In genomic region chr14:99854831-99855230, GRCh38 we compare ENCODE assay signal across 25 cellular contexts.
A peak's percentile ranks its signal among the peaks of the same experiment; 100 is the strongest.
DNase-seq lines count a peak whose midpoint lies in the region; ATAC-seq and TF ChIP-seq lines count a peak whose summit lies in the region.
"Had no signal": no experiment of that assay in that cellular context is flagged by ENCODE, and none has a peak within 500 bp of the region (broad histone marks: within the 10 kb centered on the region; RNA-seq: fewer than 3 reads in every experiment).

No MANE protein-coding gene starts in this region.

- ATAC-seq in HG02973 (IDR thresholded peaks at IDR 0.05; ENCODE audit: unreplicated experiment) (no peak), HG02571 (IDR thresholded peaks at IDR 0.05; ENCODE audit: unreplicated experiment) (no peak)
- ATAC-seq: HepG2, Right ventricle myocardium inferior had no signal

- no peaks in the 10 kb centered on the region for H3K36me3 ChIP-seq in OCI-LY7 (ENCODE audit: insufficient read depth, low read length)
- H3K36me3 ChIP-seq: SJCRH30 had no signal

- no peaks in the 10 kb centered on the region for H3K9me3 Mint-ChIP-seq in nephron progenitor cell
- no peaks in the 10 kb centered on the region for H3K9me3 Mint-ChIP-seq in HFFc6

- no peak overlapping the region for H2AFZ ChIP-seq in OCI-LY7 (ENCODE audit: low read length)
- H2AFZ ChIP-seq: PC-9 had no signal

- no peaks in the 10 kb centered on the region for H3K4me1 ChIP-seq in OCI-LY7 (ENCODE audit: insufficient read depth, low read length, poor library complexity, severe bottlenecking)

- no TSS peak for BruUV-seq in OCI-LY7 (replicated peaks; lab: Mats Ljungman, UMichigan)

- H3K9me2 ChIP-seq in OCI-LY7 (ENCODE audit: insufficient read depth, low read length), result no peaks in the 10 kb centered on the region

- CTCF ChIA-PET in OCI-LY7 (lab: Charles Lee; ENCODE audit: unreplicated experiment), result no interaction called here

- intact Hi-C loops in OCI-LY7 (cut with micrococcal nuclease; ENCODE audit: unreplicated experiment), result no loop called here

- peaks cover 23% of the 10 kb centered on the region for H3K36me3 Mint-ChIP-seq in nephron progenitor cell (ENCODE audit: low read depth)
- peaks cover 9% of the 10 kb centered on the region; the same call in 1 of the 2 replicates for H3K36me3 Mint-ChIP-seq in HFFc6 (ENCODE audit: low read depth)

- H3K27me3 Mint-ChIP-seq in nephron progenitor cell (ENCODE audit: low read depth, poor library complexity) (peaks cover 6% of the 10 kb centered on the region), HFFc6 (ENCODE audit: insufficient read depth) (no peaks in the 10 kb centered on the region)

- H3K79me2 ChIP-seq in OCI-LY7 (ENCODE audit: insufficient read depth, low read depth, low read length), result no peaks in the 10 kb centered on the region

- H3K4me2 ChIP-seq in OCI-LY7 (ENCODE audit: low read length), result no peak overlapping the region
- H3K4me2 ChIP-seq: PC-9 had no signal

- peak; percentile 44 to 48 for DNase-seq in Kasumi-1 (lab: John Stamatoyannopoulos, UW)
- DNase-seq in NOMO-1 treated with DMSO at 0.1 percent for 48 hours (lab: John Stamatoyannopoulos, UW; ENCODE audit: unreplicated experiment), result peak; percentile 84
- peak; percentile 35 for DNase-seq in amniotic epithelial cell (ENCODE audit: low read depth)
- no peak for DNase-seq in nephron progenitor cell
- DNase-seq in HFFc6, result no peak
- DNase-seq in OCI-LY7 (ENCODE audit: low spot score), result no peak
- DNase-seq: Calu3, DMS79 treated with DMSO at 0.1 percent for 48 hours, GF-D8, GOT3, HCEC 1CT, Karpas-422, NCI-H1048, NCI-H1417, NCI-H1694, NCI-H2029 treated with DMSO at 0.1 percent for 48 hours, NCI-H446 treated with DMSO at 0.1 percent for 48 hours, NCI-H526, NCI-H82, PC-9, SJCRH30 had no signal

- H3K4me1 Mint-ChIP-seq in nephron progenitor cell, result peaks cover 8% of the 10 kb centered on the region
- no peaks in the 10 kb centered on the region for H3K4me1 Mint-ChIP-seq in HFFc6 (ENCODE audit: low read depth)

- TF ChIP-seq CTCF in nephron progenitor cell (IDR thresholded peaks at IDR 0.05) (no peak), HFFc6 (IDR thresholded peaks at IDR 0.05) (no peak), OCI-LY7 (conservative IDR thresholded peaks at IDR 0.05; ENCODE audit: low read length) (no peak)

- H3K27ac ChIP-seq in OCI-LY7 (ENCODE audit: low read depth, low read length, poor library complexity, severe bottlenecking), result no peak overlapping the region
- H3K27ac ChIP-seq: PC-9, SJCRH30 had no signal

- H3K9me3 ChIP-seq in OCI-LY7 (ENCODE audit: low read length), result no peaks in the 10 kb centered on the region
- H3K9me3 ChIP-seq: SJCRH30 had no signal

- no peak overlapping the region for H3K4me3 ChIP-seq in OCI-LY7 (ENCODE audit: low read depth, low read length, poor library complexity, severe bottlenecking)
- H3K4me3 ChIP-seq: PC-9, SJCRH30 had no signal

- POLR2A ChIA-PET in OCI-LY7 (lab: Charles Lee), result no interaction called here

- H3K27ac Mint-ChIP-seq in nephron progenitor cell (peak overlapping the region; percentile 5), HFFc6 (no peak overlapping the region)

- H4K20me1 ChIP-seq in OCI-LY7 (ENCODE audit: insufficient read depth, low read length), result no peaks in the 10 kb centered on the region

- H3K4me3 Mint-ChIP-seq in nephron progenitor cell (no peak overlapping the region), HFFc6 (no peak overlapping the region)

Comparison
In these comparisons a context has a peak if more than half of its experiments do, and no peak if none do; other contexts are left out.
1. DNase-seq: peak in Kasumi-1 (2 of 2), NOMO-1 treated with DMSO at 0.1 percent for 48 hours (single experiment) and amniotic epithelial cell (single experiment); none in nephron progenitor cell (single experiment), HFFc6 (single experiment) and OCI-LY7 (single experiment).